8 cellular contexts compared by ENCODE assay signal in genomic region chr4:47485047-47485692, GRCh38. TPM values are rescaled to one million over a fixed set of nuclear protein-coding genes. Genes with fewer than 3 reads are reported as not detected.
DNase-seq lines count a peak whose midpoint lies in the region; ATAC-seq lines count a peak whose summit lies in the region.

Gene ATP10D (plus strand): TSS chr4:47485275. CDS start chr4:47512541, 27,266 bp downstream.

- ATAC-seq in GM18907 (IDR thresholded peaks at IDR 0.05; ENCODE audit: unreplicated experiment) (peak; percentile 98), HG03139 (IDR thresholded peaks at IDR 0.05; ENCODE audit: unreplicated experiment) (peak; percentile 97)
- peak; percentile 95 to 96 for ATAC-seq in activated CD4-positive, CD25-positive, alpha-beta regulatory T cell treated with anti-CD3 and anti-CD28 coated beads, Interleukin-2, amount 50 U/mL, for 24 hours

- peak; percentile 95 for DNase-seq in AG08395 (ENCODE audit: low spot score)
- DNase-seq in NCI-H2227 treated with DMSO at 0.1 percent for 48 hours (lab: John Stamatoyannopoulos, UW) = peak; percentile 82
- peak; percentile 89 for DNase-seq in cerebellum (ENCODE audit: low spot score)
- DNase-seq in islet precursor cell = peak; percentile 98
- DNase-seq in stimulated activated CD4-positive, alpha-beta T cell treated with anti-CD3 and anti-CD28 coated beads, Interleukin-12 subunit alpha, Interleukin-12 subunit beta, amount 100 ng/mL, for 4 hours = peak; percentile 69

RNA-seq across cellular contexts. Expression of gene ATP10D, which starts in this region (rescaled TPM):
- 19.4 TPM for total RNA-seq in cerebellum

Comparison
In these comparisons a context has a peak if more than half of its experiments do, and no peak if none do; other contexts are left out.
1. Peak in every context shown above with its lines: DNase-seq and ATAC-seq.